ENCODE assay signal across 8 cellular contexts in the genomic region with DNA sequence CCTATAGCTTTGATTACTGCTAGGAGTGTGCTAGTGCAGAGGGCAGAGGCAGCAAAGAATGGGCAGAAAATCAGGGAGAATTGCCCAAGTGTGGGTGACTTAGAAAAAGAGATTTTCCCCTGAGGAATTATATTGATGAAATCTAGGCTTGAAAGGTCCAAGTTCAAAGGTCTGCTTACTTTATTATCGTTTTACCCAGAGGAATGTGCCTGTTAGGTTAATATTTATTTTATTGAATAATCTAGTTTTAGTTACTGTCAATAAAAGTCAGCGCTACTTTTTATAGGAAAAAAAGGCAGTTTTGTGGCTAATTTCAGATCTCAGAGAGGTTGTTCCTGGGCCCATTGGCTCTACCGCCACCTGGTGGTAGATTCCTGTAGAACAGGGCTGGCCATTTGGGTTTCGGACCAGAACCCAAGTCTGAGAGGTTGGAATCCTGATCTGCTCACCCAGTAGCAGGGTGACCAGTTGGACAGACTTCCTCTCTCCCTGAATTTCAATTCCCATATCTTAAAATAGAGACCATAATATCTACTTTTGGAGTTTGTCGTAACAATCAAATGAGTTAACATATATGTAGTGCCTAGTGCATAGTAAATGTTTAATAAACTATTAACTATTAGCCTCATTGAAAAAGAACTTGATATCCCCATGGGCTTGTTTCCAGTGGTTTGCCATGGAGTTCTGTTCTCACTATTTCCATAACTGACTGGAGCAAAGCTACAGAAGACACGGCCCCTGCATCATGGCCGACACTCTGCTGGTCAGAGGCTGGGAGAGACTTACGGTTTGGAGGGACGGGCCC.
DNase-seq lines count a peak whose midpoint lies in the region; ATAC-seq and TF ChIP-seq lines count a peak whose summit lies in the region.

No MANE protein-coding gene starts in this region.

- H3K4me3 Mint-ChIP-seq in Calu3 (ENCODE audit: low read depth, unreplicated experiment) (no peak overlapping the region), activated B cell treated with CpG ODN at 0.5 μM for 24 hours (no peak overlapping the region)

- no peaks in the 10 kb centered on the region for H3K27me3 Mint-ChIP-seq in Calu3 (ENCODE audit: unreplicated experiment)
- no peaks in the 10 kb centered on the region for H3K27me3 Mint-ChIP-seq in activated B cell treated with CpG ODN at 0.5 μM for 24 hours

- peak; percentile 73 for DNase-seq in Calu3
- DNase-seq in KG1 (lab: John Stamatoyannopoulos, UW): peak; percentile 5
- DNase-seq in activated B cell treated with CpG ODN at 0.5 μM for 24 hours: peak; percentile 42
- peak; percentile 39 for DNase-seq in central memory CD4-positive, alpha-beta T cell
- DNase-seq in kidney epithelial cell (ENCODE audit: low read depth): peak; percentile 9
- peak; percentile 39 for DNase-seq in stimulated activated CD4-positive, alpha-beta T cell treated with anti-CD3 and anti-CD28 coated beads, Interleukin-2, amount 100 ng/mL, for 4 hours (ENCODE audit: low read depth)

- ATAC-seq in activated B cell treated with CpG ODN at 0.5 μM for 24 hours (ENCODE audit: low read depth) (peak; percentile 57), HG02981 (IDR thresholded peaks at IDR 0.05; ENCODE audit: unreplicated experiment) (no peak), HG03175 (IDR thresholded peaks at IDR 0.05; ENCODE audit: unreplicated experiment) (no peak)

- H3K4me3 ChIP-seq in kidney epithelial cell (ENCODE audit: low read depth, low read length): no peak overlapping the region

- intact Hi-C loops in Calu3 (cut with micrococcal nuclease; ENCODE audit: unreplicated experiment): loop anchor here (1.0 to 10.0 kb wide), 3 partner anchors 283 to 510 kb away; no protein-coding TSS in a partner anchor
- intact Hi-C loops in activated B cell treated with CpG ODN at 0.5 μM for 24 hours (cut with micrococcal nuclease): loop anchor here (1.0 to 2.0 kb wide), 5 partner anchors 147 to 677 kb away; no protein-coding TSS in a partner anchor

- H3K36me3 ChIP-seq in kidney epithelial cell (ENCODE audit: control insufficient read depth, insufficient read depth, low read length): no peaks in the 10 kb centered on the region

- CTCF ChIA-PET in Calu3 (lab: Charles Lee) (interaction anchor here (0.5 to 1.4 kb wide), 5 partner anchors 12 to 442 kb away, joined by 3 to 13 read pairs (median 4); a partner anchor contains a TSS), activated B cell treated with CpG ODN at 0.5 μM for 24 hours (lab: Charles Lee) (interaction anchor here (0.8 to 6.5 kb wide), 6 partner anchors 16 to 678 kb away, joined by 3 to 67 read pairs (median 4); no protein-coding TSS in a partner anchor)

- no peak overlapping the region for H3K27ac Mint-ChIP-seq in Calu3 (ENCODE audit: unreplicated experiment)
- no peak overlapping the region for H3K27ac Mint-ChIP-seq in activated B cell treated with CpG ODN at 0.5 μM for 24 hours

- H3K27me3 ChIP-seq in kidney epithelial cell (ENCODE audit: control insufficient read depth, insufficient read depth, low read length): no peaks in the 10 kb centered on the region

- no peaks in the 10 kb centered on the region for H3K4me1 Mint-ChIP-seq in Calu3 (ENCODE audit: low read depth, unreplicated experiment)
- no peaks in the 10 kb centered on the region for H3K4me1 Mint-ChIP-seq in activated B cell treated with CpG ODN at 0.5 μM for 24 hours

- BruUV-seq in Calu3 (replicated peaks; lab: Mats Ljungman, UMichigan): no TSS peak

- H3K9me3 Mint-ChIP-seq in Calu3 (ENCODE audit: low read depth, unreplicated experiment) (no peaks in the 10 kb centered on the region), activated B cell treated with CpG ODN at 0.5 μM for 24 hours (peaks cover 6% of the 10 kb centered on the region)

- POLR2A ChIA-PET in activated B cell treated with CpG ODN at 0.5 μM for 24 hours (lab: Charles Lee): interaction anchor here (0.9 kb wide), 1 partner anchor 62 kb away, joined by 4 read pairs; no protein-coding TSS in a partner anchor

- TF ChIP-seq CTCF in Calu3 (IDR thresholded peaks at IDR 0.05; ENCODE audit: unreplicated experiment): peak; percentile 97
- peak; percentile 95 for TF ChIP-seq CTCF in activated B cell treated with CpG ODN at 0.5 μM for 24 hours (IDR thresholded peaks at IDR 0.05)
- peak; percentile 95 for TF ChIP-seq CTCF in kidney epithelial cell (IDR thresholded peaks at IDR 0.05; ENCODE audit: insufficient read depth, low read length, poor library complexity, severe bottlenecking)

- H3K36me3 Mint-ChIP-seq in Calu3 (ENCODE audit: insufficient read depth, unreplicated experiment) (no peaks in the 10 kb centered on the region), activated B cell treated with CpG ODN at 0.5 μM for 24 hours (ENCODE audit: low read depth) (peaks cover 7% of the 10 kb centered on the region)

Comparison
In these comparisons a context has a peak if more than half of its experiments do, and no peak if none do; other contexts are left out.
1. DNase-seq: peak in every context shown above with its lines; median percentile 73 in Calu3; 42 in activated B cell treated with CpG ODN at 0.5 μM for 24 hours; 39 in central memory CD4-positive, alpha-beta T cell; 39 in stimulated activated CD4-positive, alpha-beta T cell treated with anti-CD3 and anti-CD28 coated beads, Interleukin-2, amount 100 ng/mL, for 4 hours; 9 in kidney epithelial cell; 5 in KG1.